In genomic region chr13:43129511-43130130, GRCh38 we compare ENCODE assay signal across 3 cellular contexts.
TF ChIP-seq lines count a peak whose summit lies in the region.

No MANE protein-coding gene starts in this region.

TF ChIP-seq in K562, 482 proteins besides CTCF, POLR2A, EP300 and RAD21 (continues in another document):
- TF ChIP-seq PKNOX1 (IDR thresholded peaks at IDR 0.05), result peak; percentile 13; the same call in 1 of the 2 replicates

TF ChIP-seq in neural cell, 6 proteins besides CTCF, POLR2A, EP300 and RAD21 (continued from another document):
- TF ChIP-seq POLR2AphosphoS5 (IDR thresholded peaks at IDR 0.05) (peak; percentile 27), SMC3 (conservative IDR thresholded peaks at IDR 0.05; ENCODE audit: poor library complexity) (peak; percentile 36), TAF1 (IDR thresholded peaks at IDR 0.05; ENCODE audit: low read depth) (no peak), REST (IDR thresholded peaks at IDR 0.05; ENCODE audit: borderline replicate concordance) (peak; percentile 66)
TF ChIP-seq in neural cell: peak in this region for 4.

TF ChIP-seq in GM23338, 12 proteins besides CTCF, POLR2A, EP300 and RAD21 (continued from another document):
- no peak for TF ChIP-seq ETS1 (IDR thresholded peaks at IDR 0.05)
TF ChIP-seq in GM23338: peak in this region for 0.
